ENCODE assay signal across 19 cellular contexts in the genomic region with DNA sequence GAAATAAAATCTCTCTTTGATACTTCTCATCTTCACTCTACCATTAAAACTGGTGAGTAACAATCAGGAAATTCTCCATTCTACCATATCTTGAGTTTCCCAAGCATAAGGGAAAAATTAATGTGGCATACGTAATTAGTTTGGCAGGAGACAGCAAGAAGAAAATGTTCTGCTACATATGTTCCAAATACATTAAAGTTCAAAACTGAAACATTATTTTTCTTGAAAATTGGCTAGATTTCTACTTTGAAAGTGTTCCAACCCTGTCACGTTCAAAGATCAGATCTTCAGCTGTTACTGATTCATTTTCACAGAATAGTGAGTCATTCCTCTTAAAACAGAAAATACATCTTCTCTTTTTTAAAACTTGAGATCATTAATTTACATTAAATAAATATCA. TPM values are rescaled to one million over a fixed set of nuclear protein-coding genes. Genes with fewer than 3 reads are reported as not detected.
DNase-seq lines count a peak whose midpoint lies in the region; ATAC-seq and TF ChIP-seq lines count a peak whose summit lies in the region.
"Had no signal": no experiment of that assay in that cellular context is flagged by ENCODE, and none has a peak within 500 bp of the region (broad histone marks: within the 10 kb centered on the region; RNA-seq: fewer than 3 reads in every experiment).

No MANE protein-coding gene starts in this region.

- DNase-seq in AG08395 (ENCODE audit: low spot score) (peak; percentile 26), GM03348 (ENCODE audit: low spot score) (peak; percentile 33), astrocyte of the cerebellum (ENCODE audit: low read depth) (peak; percentile 80), inferior parietal cortex (ENCODE audit: extremely low spot score) (peak; percentile 60), hepatic stellate cell (ENCODE audit: low spot score) (no peak), mucosa of descending colon (no peak), DMS 273 treated with DMSO at 0.1 percent for 48 hours (lab: John Stamatoyannopoulos, UW) (no peak), ACHN (no peak)
- DNase-seq: brain microvascular endothelial cell; CD8-positive, alpha-beta memory T cell; endodermal cell; heart right ventricle; left lung; natural killer cell; NCI-H1436; NCI-H526; RPMI8226; stimulated activated CD4-positive, alpha-beta T cell treated with anti-CD3 and anti-CD28 coated beads, Interleukin-4, amount 100 ng/mL, for 24 hours had no signal

- H3K4me3 ChIP-seq in astrocyte of the cerebellum (ENCODE audit: low read depth, low read length), result no peak overlapping the region
- no peak overlapping the region for H3K4me3 ChIP-seq in mucosa of descending colon
- H3K4me3 ChIP-seq: heart right ventricle, left lung had no signal

- no peaks in the 10 kb centered on the region for H3K4me1 ChIP-seq in mucosa of descending colon (ENCODE audit: low read depth)
- H3K4me1 ChIP-seq: heart right ventricle, left lung had no signal

- ATAC-seq in mucosa of descending colon, result no peak
- ATAC-seq: HCT116, heart right ventricle, left lung, natural killer cell had no signal

- in situ Hi-C loops in astrocyte of the cerebellum (cut with HindIII; ENCODE audit: low sequenced_read_pairs) (no loop called here), ACHN (cut with HindIII; ENCODE audit: low pct_ligation_motif_present, low pct_unique_long_range_greater_than_20kb, low sequenced_read_pairs) (no loop called here)

- intact Hi-C loops in mucosa of descending colon (cut with DNase I, micrococcal nuclease), result no loop called here

- TF ChIP-seq CTCF in astrocyte of the cerebellum (IDR thresholded peaks at IDR 0.05; ENCODE audit: low read depth, low read length, missing control alignments), result no peak
- no peak for TF ChIP-seq CTCF in mucosa of descending colon (IDR thresholded peaks at IDR 0.05)

- peaks cover 9% of the 10 kb centered on the region for H3K9me3 ChIP-seq in mucosa of descending colon

- no peaks in the 10 kb centered on the region for H3K36me3 ChIP-seq in mucosa of descending colon (ENCODE audit: low read depth)
- H3K36me3 ChIP-seq: brain microvascular endothelial cell, left lung had no signal

RNA-seq across cellular contexts. Expression of gene PIGK, which starts 48.5 kb away (rescaled TPM):
- 10 to 100 TPM; 15.0 to 24.5 (median 16.9) TPM for total RNA-seq in mucosa of descending colon

Comparison
In these comparisons a context has a peak if more than half of its experiments do, and no peak if none do; other contexts are left out.
1. DNase-seq: peak in AG08395 (single experiment), GM03348 (single experiment), astrocyte of the cerebellum (single experiment) and inferior parietal cortex (single experiment); none in hepatic stellate cell (single experiment), mucosa of descending colon (0 of 3), DMS 273 treated with DMSO at 0.1 percent for 48 hours (single experiment) and ACHN (single experiment).